ENCODE assay signal across 18 cellular contexts in the genomic region with DNA sequence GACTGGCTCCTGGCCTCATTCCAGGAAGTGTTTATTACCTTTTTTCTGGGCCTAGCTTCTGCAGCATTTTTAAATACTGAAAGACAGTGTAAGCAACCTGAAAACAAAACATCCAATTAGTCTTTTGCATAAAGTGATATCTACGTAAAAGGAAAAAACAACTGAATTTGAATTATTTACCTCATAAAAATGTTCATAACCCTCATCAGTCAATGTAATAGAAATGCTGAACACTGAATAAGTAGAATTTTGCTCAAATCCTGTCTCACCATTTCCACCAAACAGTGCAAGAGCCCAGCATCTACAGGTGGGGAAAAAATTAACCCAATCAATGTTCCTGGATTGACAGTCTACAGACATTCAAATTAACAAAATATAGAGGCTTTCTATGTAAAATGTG.
DNase-seq lines count a peak whose midpoint lies in the region; ATAC-seq and TF ChIP-seq lines count a peak whose summit lies in the region.
"Had no signal": no experiment of that assay in that cellular context is flagged by ENCODE, and none has a peak within 500 bp of the region (broad histone marks: within the 10 kb centered on the region; RNA-seq: fewer than 3 reads in every experiment).

No MANE protein-coding gene starts in this region.

- no peaks in the 10 kb centered on the region for H3K27me3 Mint-ChIP-seq in CD8-positive, alpha-beta T cell (ENCODE audit: low read depth)
- no peaks in the 10 kb centered on the region for H3K27me3 Mint-ChIP-seq in activated naive CD8-positive, alpha-beta T cell treated with anti-CD3 and anti-CD28 coated beads for 36 hours
- H3K27me3 Mint-ChIP-seq: B cell; CD4-positive, CD25-positive, alpha-beta regulatory T cell; CD8-positive, alpha-beta memory T cell had no signal

- no peak for ATAC-seq in CD8-positive, alpha-beta T cell
- ATAC-seq in HG02588 (IDR thresholded peaks at IDR 0.05; ENCODE audit: unreplicated experiment): no peak

- CTCF ChIA-PET in CD8-positive, alpha-beta T cell (lab: Charles Lee): no interaction called here
- CTCF ChIA-PET in HEK293 (lab: Yijun Ruan, JAX): no interaction called here

- H3K36me3 Mint-ChIP-seq in CD8-positive, alpha-beta T cell: peaks cover 72% of the 10 kb centered on the region
- peaks cover 16% of the 10 kb centered on the region for H3K36me3 Mint-ChIP-seq in activated naive CD8-positive, alpha-beta T cell treated with anti-CD3 and anti-CD28 coated beads for 36 hours

- H3K4me1 ChIP-seq in CD8-positive, alpha-beta T cell (ENCODE audit: insufficient read depth, low read length): no peaks in the 10 kb centered on the region
- H3K4me1 ChIP-seq in HEK293 (ENCODE audit: control insufficient read depth, insufficient read depth, low read length): no peaks in the 10 kb centered on the region
- H3K4me1 ChIP-seq: BLaER1 had no signal

- H3K27ac ChIP-seq in CD8-positive, alpha-beta T cell (ENCODE audit: low read depth, low read length): no peak overlapping the region
- no peak overlapping the region for H3K27ac ChIP-seq in HEK293 (ENCODE audit: extremely low read depth, low read depth, low read length)
- peak overlapping the region; percentile 18 for H3K27ac ChIP-seq in caudate nucleus (ENCODE audit: low read depth, low read length)
- H3K27ac ChIP-seq: BLaER1, C4-2B, GM23248 had no signal

- intact Hi-C loops in CD8-positive, alpha-beta T cell (cut with DNase I, micrococcal nuclease): no loop called here

- no peak overlapping the region for H3K4me3 ChIP-seq in CD8-positive, alpha-beta T cell (ENCODE audit: low read depth, low read length)
- no peak overlapping the region for H3K4me3 ChIP-seq in HEK293 (ENCODE audit: low read depth, low read length)
- H3K4me3 ChIP-seq: BLaER1, GM23248 had no signal

- H3K27me3 ChIP-seq in CD8-positive, alpha-beta T cell (ENCODE audit: insufficient read depth, low read length): no peaks in the 10 kb centered on the region
- H3K27me3 ChIP-seq: BLaER1 had no signal

- no peak for TF ChIP-seq CTCF in CD8-positive, alpha-beta T cell (IDR thresholded peaks at IDR 0.05)
- no peak for TF ChIP-seq CTCF in HEK293 (tag by site-specific recombination; IDR thresholded peaks at IDR 0.05)

- DNase-seq in CD8-positive, alpha-beta T cell: no peak
- no peak for DNase-seq in caudate nucleus (lab: John Stamatoyannopoulos, UW)
- DNase-seq in UCSD-AML1 (lab: John Stamatoyannopoulos, UW; ENCODE audit: unreplicated experiment): no peak
- no peak for DNase-seq in activated naive CD8-positive, alpha-beta T cell treated with anti-CD3 and anti-CD28 coated beads for 36 hours
- DNase-seq: CD4-positive, CD25-positive, alpha-beta regulatory T cell; CD8-positive, alpha-beta memory T cell; DMS 273 treated with DMSO at 0.1 percent for 48 hours; DMS79; EL; GF-D8; GM23248; H7; HCEC 1CT had no signal

- H3K4me3 Mint-ChIP-seq in CD8-positive, alpha-beta T cell: no peak overlapping the region
- no peak overlapping the region for H3K4me3 Mint-ChIP-seq in activated naive CD8-positive, alpha-beta T cell treated with anti-CD3 and anti-CD28 coated beads for 36 hours
- H3K4me3 Mint-ChIP-seq: B cell; CD4-positive, CD25-positive, alpha-beta regulatory T cell; CD8-positive, alpha-beta memory T cell had no signal

- H3K9me3 Mint-ChIP-seq in CD8-positive, alpha-beta T cell: no peaks in the 10 kb centered on the region
- no peaks in the 10 kb centered on the region for H3K9me3 Mint-ChIP-seq in activated naive CD8-positive, alpha-beta T cell treated with anti-CD3 and anti-CD28 coated beads for 36 hours
- H3K9me3 Mint-ChIP-seq: CD4-positive, CD25-positive, alpha-beta regulatory T cell; CD8-positive, alpha-beta memory T cell had no signal

- H3K4me1 Mint-ChIP-seq in CD8-positive, alpha-beta T cell (ENCODE audit: low read depth): no peaks in the 10 kb centered on the region
- H3K4me1 Mint-ChIP-seq in activated naive CD8-positive, alpha-beta T cell treated with anti-CD3 and anti-CD28 coated beads for 36 hours: no peaks in the 10 kb centered on the region
- H3K4me1 Mint-ChIP-seq: CD8-positive, alpha-beta memory T cell had no signal

- peaks cover 32% of the 10 kb centered on the region for H3K36me3 ChIP-seq in CD8-positive, alpha-beta T cell (ENCODE audit: insufficient read depth, low read length)
- peaks cover 31 to 72% of the 10 kb centered on the region in 2 experiments for H3K36me3 ChIP-seq in HEK293 (ENCODE audit: control insufficient read depth in 2 of 2, insufficient read depth in 1 of 2, low read length in 2 of 2)

- H3K9me3 ChIP-seq in CD8-positive, alpha-beta T cell (ENCODE audit: low read length): no peaks in the 10 kb centered on the region
- H3K9me3 ChIP-seq in HEK293 (ENCODE audit: control insufficient read depth, insufficient read depth, low read depth, low read length): no peaks in the 10 kb centered on the region
- H3K9me3 ChIP-seq: BLaER1 had no signal

- POLR2A ChIA-PET in CD8-positive, alpha-beta T cell (lab: Charles Lee): no interaction called here
- POLR2A ChIA-PET in HEK293 (lab: Yijun Ruan, JAX): no interaction called here

- peak overlapping the region; percentile 22 for H3K27ac Mint-ChIP-seq in CD8-positive, alpha-beta T cell
- no peak overlapping the region for H3K27ac Mint-ChIP-seq in activated naive CD8-positive, alpha-beta T cell treated with anti-CD3 and anti-CD28 coated beads for 36 hours
- H3K27ac Mint-ChIP-seq: B cell had no signal

TF ChIP-seq in HEK293, 187 proteins besides CTCF, POLR2A, EP300 and RAD21:
- TF ChIP-seq ZNF610 (tag by site-specific recombination; IDR thresholded peaks at IDR 0.05; ENCODE audit: borderline replicate concordance) (no peak), ZNF654 (tag by site-specific recombination; IDR thresholded peaks at IDR 0.05; ENCODE audit: low read depth) (no peak), ZFP37 (tag by site-specific recombination; IDR thresholded peaks at IDR 0.05) (peak; percentile 94)
- TF ChIP-seq, protein P1, sequence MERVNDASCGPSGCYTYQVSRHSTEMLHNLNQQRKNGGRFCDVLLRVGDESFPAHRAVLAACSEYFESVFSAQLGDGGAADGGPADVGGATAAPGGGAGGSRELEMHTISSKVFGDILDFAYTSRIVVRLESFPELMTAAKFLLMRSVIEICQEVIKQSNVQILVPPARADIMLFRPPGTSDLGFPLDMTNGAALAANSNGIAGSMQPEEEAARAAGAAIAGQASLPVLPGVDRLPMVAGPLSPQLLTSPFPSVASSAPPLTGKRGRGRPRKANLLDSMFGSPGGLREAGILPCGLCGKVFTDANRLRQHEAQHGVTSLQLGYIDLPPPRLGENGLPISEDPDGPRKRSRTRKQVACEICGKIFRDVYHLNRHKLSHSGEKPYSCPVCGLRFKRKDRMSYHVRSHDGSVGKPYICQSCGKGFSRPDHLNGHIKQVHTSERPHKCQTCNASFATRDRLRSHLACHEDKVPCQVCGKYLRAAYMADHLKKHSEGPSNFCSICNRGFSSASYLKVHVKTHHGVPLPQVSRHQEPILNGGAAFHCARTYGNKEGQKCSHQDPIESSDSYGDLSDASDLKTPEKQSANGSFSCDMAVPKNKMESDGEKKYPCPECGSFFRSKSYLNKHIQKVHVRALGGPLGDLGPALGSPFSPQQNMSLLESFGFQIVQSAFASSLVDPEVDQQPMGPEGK (tag by site-specific recombination; IDR thresholded peaks at IDR 0.05): no peak
- TF ChIP-seq, protein P2, sequence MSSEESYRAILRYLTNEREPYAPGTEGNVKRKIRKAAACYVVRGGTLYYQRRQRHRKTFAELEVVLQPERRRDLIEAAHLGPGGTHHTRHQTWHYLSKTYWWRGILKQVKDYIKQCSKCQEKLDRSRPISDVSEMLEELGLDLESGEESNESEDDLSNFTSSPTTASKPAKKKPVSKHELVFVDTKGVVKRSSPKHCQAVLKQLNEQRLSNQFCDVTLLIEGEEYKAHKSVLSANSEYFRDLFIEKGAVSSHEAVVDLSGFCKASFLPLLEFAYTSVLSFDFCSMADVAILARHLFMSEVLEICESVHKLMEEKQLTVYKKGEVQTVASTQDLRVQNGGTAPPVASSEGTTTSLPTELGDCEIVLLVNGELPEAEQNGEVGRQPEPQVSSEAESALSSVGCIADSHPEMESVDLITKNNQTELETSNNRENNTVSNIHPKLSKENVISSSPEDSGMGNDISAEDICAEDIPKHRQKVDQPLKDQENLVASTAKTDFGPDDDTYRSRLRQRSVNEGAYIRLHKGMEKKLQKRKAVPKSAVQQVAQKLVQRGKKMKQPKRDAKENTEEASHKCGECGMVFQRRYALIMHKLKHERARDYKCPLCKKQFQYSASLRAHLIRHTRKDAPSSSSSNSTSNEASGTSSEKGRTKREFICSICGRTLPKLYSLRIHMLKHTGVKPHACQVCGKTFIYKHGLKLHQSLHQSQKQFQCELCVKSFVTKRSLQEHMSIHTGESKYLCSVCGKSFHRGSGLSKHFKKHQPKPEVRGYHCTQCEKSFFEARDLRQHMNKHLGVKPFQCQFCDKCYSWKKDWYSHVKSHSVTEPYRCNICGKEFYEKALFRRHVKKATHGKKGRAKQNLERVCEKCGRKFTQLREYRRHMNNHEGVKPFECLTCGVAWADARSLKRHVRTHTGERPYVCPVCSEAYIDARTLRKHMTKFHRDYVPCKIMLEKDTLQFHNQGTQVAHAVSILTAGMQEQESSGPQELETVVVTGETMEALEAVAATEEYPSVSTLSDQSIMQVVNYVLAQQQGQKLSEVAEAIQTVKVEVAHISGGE (tag by site-specific recombination; conservative IDR thresholded peaks at IDR 0.05; ENCODE audit: low read depth): no peak
